21 cellular contexts compared by ENCODE assay signal in the genomic region with DNA sequence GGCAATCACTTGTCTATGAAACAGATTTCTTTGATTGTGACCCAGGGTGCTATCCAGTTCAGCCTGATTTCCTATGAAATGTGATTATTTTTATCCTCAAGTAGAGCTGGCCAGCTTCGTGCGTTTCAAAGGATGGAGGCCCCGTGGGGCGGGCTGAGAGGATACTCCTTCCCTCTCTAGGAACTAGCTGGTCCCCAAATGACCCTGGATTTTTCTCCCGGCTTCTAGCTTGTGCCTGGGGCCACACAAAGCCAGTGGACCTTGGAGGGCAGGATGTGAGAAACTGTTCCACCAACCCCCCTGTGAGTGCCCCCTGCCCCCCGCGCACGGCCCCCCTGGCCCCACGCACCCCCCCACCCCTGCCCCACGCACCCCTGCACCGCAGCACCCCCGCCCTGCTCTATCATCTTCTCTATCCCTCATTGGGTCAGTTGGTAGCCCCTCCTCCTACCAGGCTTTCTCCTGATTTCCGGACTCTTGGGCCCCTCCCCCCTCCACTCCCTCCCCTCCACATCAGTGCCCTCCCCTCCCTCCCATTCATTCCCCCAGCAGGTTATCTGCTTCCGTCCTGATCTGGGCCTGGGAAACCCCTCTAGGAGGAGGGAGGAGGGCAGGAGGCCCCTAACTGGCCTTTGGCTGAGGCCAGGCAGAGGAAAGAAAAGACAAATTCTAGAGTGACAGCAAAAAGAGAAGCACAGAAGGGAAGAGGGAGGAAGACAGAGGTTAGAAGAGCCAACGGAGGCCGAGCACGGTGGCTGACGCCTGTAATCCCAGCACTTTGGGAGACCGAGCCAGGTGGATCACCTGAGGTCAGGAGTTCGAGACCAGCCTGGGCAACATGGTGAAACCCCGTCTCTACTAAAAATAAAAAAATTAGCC. TPM values are rescaled to one million over a fixed set of nuclear protein-coding genes. Genes with fewer than 3 reads are reported as not detected.
DNase-seq lines count a peak whose midpoint lies in the region; ATAC-seq and TF ChIP-seq lines count a peak whose summit lies in the region.
"Had no signal": no experiment of that assay in that cellular context is flagged by ENCODE, and none has a peak within 500 bp of the region (broad histone marks: within the 10 kb centered on the region; RNA-seq: fewer than 3 reads in every experiment).

No MANE protein-coding gene starts in this region.

- peak overlapping the region; percentile 36 for H3K27ac ChIP-seq in ectodermal cell (ENCODE audit: insufficient read depth, low read depth, low read length, poor library complexity, severe bottlenecking)
- H3K27ac ChIP-seq: adrenal gland, esophagus squamous epithelium, parathyroid adenoma, transverse colon had no signal

- peaks cover 62% of the 10 kb centered on the region for H3K4me1 Mint-ChIP-seq in activated CD4-positive, alpha-beta memory T cell treated with anti-CD3 and anti-CD28 coated beads, Interleukin-2, amount 10 ng/mL, durations not matched to agents 7 days and 5 days
- peaks cover 35% of the 10 kb centered on the region for H3K4me1 Mint-ChIP-seq in activated CD4-positive, alpha-beta memory T cell treated with anti-CD3 and anti-CD28 coated beads for 36 hours (ENCODE audit: low read depth)
- H3K4me1 Mint-ChIP-seq in Caco-2 (ENCODE audit: low read depth, unreplicated experiment) = peaks cover 12% of the 10 kb centered on the region

- no peaks in the 10 kb centered on the region for H3K36me3 Mint-ChIP-seq in activated CD4-positive, alpha-beta memory T cell treated with anti-CD3 and anti-CD28 coated beads, Interleukin-2, amount 10 ng/mL, durations not matched to agents 7 days and 5 days (ENCODE audit: low read depth)
- no peaks in the 10 kb centered on the region for H3K36me3 Mint-ChIP-seq in activated CD4-positive, alpha-beta memory T cell treated with anti-CD3 and anti-CD28 coated beads for 36 hours
- no peaks in the 10 kb centered on the region for H3K36me3 Mint-ChIP-seq in Caco-2 (ENCODE audit: insufficient read depth, unreplicated experiment)

- no peaks in the 10 kb centered on the region for H3K27me3 Mint-ChIP-seq in activated CD4-positive, alpha-beta memory T cell treated with anti-CD3 and anti-CD28 coated beads, Interleukin-2, amount 10 ng/mL, durations not matched to agents 7 days and 5 days
- no peaks in the 10 kb centered on the region for H3K27me3 Mint-ChIP-seq in activated CD4-positive, alpha-beta memory T cell treated with anti-CD3 and anti-CD28 coated beads for 36 hours
- H3K27me3 Mint-ChIP-seq in Caco-2 (ENCODE audit: insufficient read depth, unreplicated experiment) = no peaks in the 10 kb centered on the region

- H3K9me3 Mint-ChIP-seq in activated CD4-positive, alpha-beta memory T cell treated with anti-CD3 and anti-CD28 coated beads, Interleukin-2, amount 10 ng/mL, durations not matched to agents 7 days and 5 days = no peaks in the 10 kb centered on the region
- no peaks in the 10 kb centered on the region for H3K9me3 Mint-ChIP-seq in activated CD4-positive, alpha-beta memory T cell treated with anti-CD3 and anti-CD28 coated beads for 36 hours
- no peaks in the 10 kb centered on the region for H3K9me3 Mint-ChIP-seq in Caco-2 (ENCODE audit: unreplicated experiment)

- no peaks in the 10 kb centered on the region for H3K4me1 ChIP-seq in NT2/D1 (ENCODE audit: insufficient read depth, insufficient read length)
- H3K4me1 ChIP-seq in ectodermal cell (ENCODE audit: control insufficient read depth, insufficient read depth, low read length) = peaks cover 5% of the 10 kb centered on the region
- peaks cover 9% of the 10 kb centered on the region for H3K4me1 ChIP-seq in Caco-2
- H3K4me1 ChIP-seq: adrenal gland had no signal

- TF ChIP-seq CTCF in Caco-2 (IDR thresholded peaks at IDR 0.05; ENCODE audit: insufficient read depth in 1 of 2, low read depth in 1 of 2, low read length in 1 of 2, severe bottlenecking in 1 of 2, unreplicated experiment in 1 of 2) = no peak

- no peak for DNase-seq in activated CD4-positive, alpha-beta memory T cell treated with anti-CD3 and anti-CD28 coated beads, Interleukin-2, amount 10 ng/mL, durations not matched to agents 7 days and 5 days
- DNase-seq in activated CD4-positive, alpha-beta memory T cell treated with anti-CD3 and anti-CD28 coated beads for 36 hours = no peak
- DNase-seq in NT2/D1 (ENCODE audit: low read depth, low spot score) (peak; percentile 54), posterior vena cava (ENCODE audit: low spot score) (peak; percentile 47), DMS53 (lab: John Stamatoyannopoulos, UW) (no peak), Caco-2 (no peak)
- DNase-seq: ACHN, adrenal gland, DMS79 treated with DMSO at 0.1 percent for 48 hours, esophagus squamous epithelium, KBM-7, mammary epithelial cell, NCI-H1436, NCI-H524, T-helper 9 cell, transverse colon had no signal

- H3K9me3 ChIP-seq in NT2/D1 (ENCODE audit: insufficient read depth, low read length) (no peaks in the 10 kb centered on the region), ectodermal cell (ENCODE audit: control insufficient read depth, low read length) (no peaks in the 10 kb centered on the region), Caco-2 (no peaks in the 10 kb centered on the region)
- H3K9me3 ChIP-seq: adrenal gland, esophagus squamous epithelium, transverse colon had no signal

- H3K9ac ChIP-seq in NT2/D1 (ENCODE audit: insufficient read length, low read depth) = no peak overlapping the region
- H3K9ac ChIP-seq: parathyroid adenoma had no signal

- ATAC-seq in GM18520 (IDR thresholded peaks at IDR 0.05; ENCODE audit: unreplicated experiment) = no peak

- H3K4me3 ChIP-seq in NT2/D1 (ENCODE audit: insufficient read length, low read depth) (no peak overlapping the region), ectodermal cell (ENCODE audit: insufficient read depth, low read depth, low read length) (no peak overlapping the region), Caco-2 (ENCODE audit: low read depth, low read length) (no peak overlapping the region)
- H3K4me3 ChIP-seq: adrenal gland, esophagus squamous epithelium, transverse colon had no signal

- POLR2A ChIA-PET in activated CD4-positive, alpha-beta memory T cell treated with anti-CD3 and anti-CD28 coated beads, Interleukin-2, amount 10 ng/mL, durations not matched to agents 7 days and 5 days (lab: Charles Lee) = interaction anchor here (4.9 to 5.5 kb wide), 2 partner anchors 16 to 39 kb away, joined by 34 to 45 read pairs; a partner anchor contains a TSS
- POLR2A ChIA-PET in activated CD4-positive, alpha-beta memory T cell treated with anti-CD3 and anti-CD28 coated beads for 36 hours (lab: Charles Lee) = no interaction called here
- POLR2A ChIA-PET in Caco-2 (lab: Charles Lee) = no interaction called here

- H3K4me3 Mint-ChIP-seq in activated CD4-positive, alpha-beta memory T cell treated with anti-CD3 and anti-CD28 coated beads, Interleukin-2, amount 10 ng/mL, durations not matched to agents 7 days and 5 days = no peak overlapping the region
- no peak overlapping the region for H3K4me3 Mint-ChIP-seq in activated CD4-positive, alpha-beta memory T cell treated with anti-CD3 and anti-CD28 coated beads for 36 hours
- H3K4me3 Mint-ChIP-seq in Caco-2 (ENCODE audit: unreplicated experiment) = no peak overlapping the region

- BruUV-seq in Caco-2 (replicated peaks; lab: Mats Ljungman, UMichigan) = no TSS peak

- 25 to 29% methylated on average over 14 to 15 of the region's 21 CpGs for WGBS in ectodermal cell, 2 experiments

- peak overlapping the region; percentile 72 for H3K27ac Mint-ChIP-seq in activated CD4-positive, alpha-beta memory T cell treated with anti-CD3 and anti-CD28 coated beads, Interleukin-2, amount 10 ng/mL, durations not matched to agents 7 days and 5 days
- no peak overlapping the region for H3K27ac Mint-ChIP-seq in activated CD4-positive, alpha-beta memory T cell treated with anti-CD3 and anti-CD28 coated beads for 36 hours
- no peak overlapping the region for H3K27ac Mint-ChIP-seq in Caco-2 (ENCODE audit: unreplicated experiment)

- CTCF ChIA-PET in activated CD4-positive, alpha-beta memory T cell treated with anti-CD3 and anti-CD28 coated beads, Interleukin-2, amount 10 ng/mL, durations not matched to agents 7 days and 5 days (lab: Charles Lee) = no interaction called here
- CTCF ChIA-PET in activated CD4-positive, alpha-beta memory T cell treated with anti-CD3 and anti-CD28 coated beads for 36 hours (lab: Charles Lee) = no interaction called here
- CTCF ChIA-PET in Caco-2 (lab: Charles Lee) = no interaction called here

- no peaks in the 10 kb centered on the region for H3K27me3 ChIP-seq in NT2/D1 (ENCODE audit: insufficient read depth, insufficient read length)
- H3K27me3 ChIP-seq in ectodermal cell (ENCODE audit: control insufficient read depth, insufficient read depth, low read length, poor library complexity, severe bottlenecking) = no peaks in the 10 kb centered on the region
- H3K27me3 ChIP-seq in Caco-2 (replicated peaks; ENCODE audit: control insufficient read depth, insufficient read depth, low read length) = no peaks in the 10 kb centered on the region
- H3K27me3 ChIP-seq: adrenal gland, esophagus squamous epithelium, transverse colon had no signal

- intact Hi-C loops in activated CD4-positive, alpha-beta memory T cell treated with anti-CD3 and anti-CD28 coated beads for 36 hours (cut with micrococcal nuclease) = no loop called here
- intact Hi-C loops in posterior vena cava (cut with DNase I) (no loop called here), Caco-2 (cut with micrococcal nuclease; ENCODE audit: unreplicated experiment) (no loop called here)

- no peaks in the 10 kb centered on the region for H3K36me3 ChIP-seq in NT2/D1 (ENCODE audit: insufficient read depth, insufficient read length, low read length)
- no peaks in the 10 kb centered on the region for H3K36me3 ChIP-seq in ectodermal cell (ENCODE audit: control insufficient read depth, insufficient read depth, low read length)
- H3K36me3 ChIP-seq in Caco-2 (ENCODE audit: control insufficient read depth, insufficient read depth, low read length) = no peaks in the 10 kb centered on the region
- H3K36me3 ChIP-seq: adrenal gland, esophagus squamous epithelium, transverse colon had no signal

RNA-seq across cellular contexts. Expression of a gene that starts 3.3 kb away (rescaled TPM):
- 1 to 10 TPM; 1.7 to 2.1 TPM for total RNA-seq in activated CD4-positive, alpha-beta memory T cell treated with anti-CD3 and anti-CD28 coated beads, Interleukin-2, amount 10 ng/mL, durations not matched to agents 7 days and 5 days
- under 1 TPM; 0.80 to 0.93 TPM for total RNA-seq in activated CD4-positive, alpha-beta memory T cell treated with anti-CD3 and anti-CD28 coated beads for 36 hours
- polyA plus RNA-seq in ectodermal cell (2013, experiment 1 of 4) = 0.31 TPM
- 0.37 TPM for polyA plus RNA-seq in ectodermal cell (2013, experiment 2 of 4)
- polyA plus RNA-seq in ectodermal cell (2013, experiment 3 of 4) = 0.75 TPM
- polyA plus RNA-seq in ectodermal cell (2013, experiment 4 of 4) = 0.45 TPM
- 10 to 100 TPM; 11.3 to 29.3 TPM for total RNA-seq in posterior vena cava
- total RNA-seq in Caco-2 (2022) = 0.32 TPM in 2 replicates
- total RNA-seq: mammary epithelial cell, RPMI7951 had no signal
- polyA plus RNA-seq: mammary epithelial cell had no signal

RNA-seq across cellular contexts. Expression of a gene that starts 37.6 kb away (rescaled TPM):
- 100 to 1,000 TPM; 229 to 245 TPM for total RNA-seq in activated CD4-positive, alpha-beta memory T cell treated with anti-CD3 and anti-CD28 coated beads, Interleukin-2, amount 10 ng/mL, durations not matched to agents 7 days and 5 days
- 100 to 1,000 TPM; 126 to 133 TPM for total RNA-seq in activated CD4-positive, alpha-beta memory T cell treated with anti-CD3 and anti-CD28 coated beads for 36 hours
- not detected for polyA plus RNA-seq in ectodermal cell (2013, experiment 1 of 4)
- polyA plus RNA-seq in ectodermal cell (2013, experiment 2 of 4) = not detected
- not detected for polyA plus RNA-seq in ectodermal cell (2013, experiment 3 of 4)
- polyA plus RNA-seq in ectodermal cell (2013, experiment 4 of 4) = not detected
- 10 to 100 TPM; 11.6 to 18.5 TPM for total RNA-seq in posterior vena cava
- total RNA-seq in Caco-2 (2022) = not detected in 2 replicates
- total RNA-seq: H4, mammary epithelial cell, RPMI7951 had no signal
- polyA plus RNA-seq: mammary epithelial cell had no signal

Comparison
In these comparisons a context has a peak if more than half of its experiments do, and no peak if none do; other contexts are left out.
1. DNase-seq: peak in NT2/D1 (single experiment) and posterior vena cava (single experiment); none in activated CD4-positive, alpha-beta memory T cell treated with anti-CD3 and anti-CD28 coated beads, Interleukin-2, amount 10 ng/mL, durations not matched to agents 7 days and 5 days (single experiment), activated CD4-positive, alpha-beta memory T cell treated with anti-CD3 and anti-CD28 coated beads for 36 hours (single experiment), DMS53 (single experiment) and Caco-2 (0 of 2).
2. RNA of a gene that starts 37.6 kb away (total RNA-seq): 229 to 245 TPM in activated CD4-positive, alpha-beta memory T cell treated with anti-CD3 and anti-CD28 coated beads, Interleukin-2, amount 10 ng/mL, durations not matched to agents 7 days and 5 days, 126 to 133 TPM in activated CD4-positive, alpha-beta memory T cell treated with anti-CD3 and anti-CD28 coated beads for 36 hours and 11.6 to 18.5 TPM in posterior vena cava; not detected in Caco-2; every median in the first group is over 10 times any median in the second.